In genomic region chr11:7115775-7116174, GRCh38 we compare ENCODE assay signal across 21 cellular contexts. TPM values are rescaled to one million over a fixed set of nuclear protein-coding genes. Genes with fewer than 3 reads are reported as not detected.
DNase-seq lines count a peak whose midpoint lies in the region; ATAC-seq and TF ChIP-seq lines count a peak whose summit lies in the region.
"Had no signal": no experiment of that assay in that cellular context is flagged by ENCODE, and none has a peak within 500 bp of the region (broad histone marks: within the 10 kb centered on the region; RNA-seq: fewer than 3 reads in every experiment).

No MANE protein-coding gene starts in this region.

- H3K36me3 ChIP-seq in CD8-positive, alpha-beta memory T cell (ENCODE audit: insufficient read depth, low read length) = no peaks in the 10 kb centered on the region
- H3K36me3 ChIP-seq: SJSA1 had no signal

- H3K9me3 Mint-ChIP-seq in CD8-positive, alpha-beta memory T cell = no peaks in the 10 kb centered on the region
- H3K9me3 Mint-ChIP-seq: CD4-positive, CD25-positive, alpha-beta regulatory T cell; HFFc6 had no signal

- TF ChIP-seq CTCF in fibroblast of mammary gland (conservative IDR thresholded peaks at IDR 0.05; ENCODE audit: control insufficient read depth, insufficient read depth, low read depth, low read length) = no peak

- H3K4me1 Mint-ChIP-seq in CD8-positive, alpha-beta memory T cell = no peaks in the 10 kb centered on the region
- H3K4me1 Mint-ChIP-seq: CD4-positive, CD25-positive, alpha-beta regulatory T cell had no signal

- H3K9me3 ChIP-seq in CD8-positive, alpha-beta memory T cell (ENCODE audit: low read length) = no peaks in the 10 kb centered on the region
- H3K9me3 ChIP-seq: SJSA1 had no signal

- H3K4me3 Mint-ChIP-seq in CD8-positive, alpha-beta memory T cell = no peak overlapping the region
- H3K4me3 Mint-ChIP-seq: CD4-positive, CD25-positive, alpha-beta regulatory T cell; HFFc6 had no signal

- no peaks in the 10 kb centered on the region for H3K27me3 ChIP-seq in CD8-positive, alpha-beta memory T cell (ENCODE audit: insufficient read depth, low read length, poor library complexity, severe bottlenecking)
- H3K27me3 ChIP-seq: SJSA1 had no signal

- H3K36me3 Mint-ChIP-seq in CD8-positive, alpha-beta memory T cell = no peaks in the 10 kb centered on the region
- H3K36me3 Mint-ChIP-seq: CD4-positive, CD25-positive, alpha-beta regulatory T cell had no signal

- no peak overlapping the region for H3K27ac ChIP-seq in CD8-positive, alpha-beta memory T cell (ENCODE audit: low read depth, low read length)
- H3K27ac ChIP-seq: SJSA1 had no signal

- no peak for ATAC-seq in HG03442 (IDR thresholded peaks at IDR 0.05; ENCODE audit: unreplicated experiment)
- ATAC-seq: GM12878 had no signal

- H3K27ac Mint-ChIP-seq in CD8-positive, alpha-beta memory T cell = no peak overlapping the region
- H3K27ac Mint-ChIP-seq: CD4-positive, CD25-positive, alpha-beta regulatory T cell; HFFc6 had no signal

- CTCF ChIA-PET in CD8-positive, alpha-beta memory T cell (lab: Charles Lee) = no interaction called here

- POLR2A ChIA-PET in CD8-positive, alpha-beta memory T cell (lab: Charles Lee) = no interaction called here

- H3K27me3 Mint-ChIP-seq in CD8-positive, alpha-beta memory T cell = peaks cover 6 to 34% of the 10 kb centered on the region in 2 donors

- H3K4me3 ChIP-seq in fibroblast of mammary gland (ENCODE audit: control insufficient read depth, low read depth, low read length) = no peak overlapping the region
- H3K4me3 ChIP-seq in CD8-positive, alpha-beta memory T cell (ENCODE audit: low read length) = no peak overlapping the region
- H3K4me3 ChIP-seq: GM12878, SJSA1 had no signal

- DNase-seq in HS-27A (ENCODE audit: low read depth) (peak; percentile 8), SW480 (ENCODE audit: low spot score) (peak; percentile 21), fibroblast of mammary gland (ENCODE audit: low read depth) (peak; percentile 38), SIG-M5 (lab: John Stamatoyannopoulos, UW) (no peak), DMS153 treated with DMSO at 0.1 percent for 48 hours (lab: John Stamatoyannopoulos, UW; ENCODE audit: unreplicated experiment) (no peak)
- no peak for DNase-seq in CD8-positive, alpha-beta memory T cell
- DNase-seq: CD4-positive, CD25-positive, alpha-beta regulatory T cell; DMS79; H7; HFFc6; KG1; NCI-H1105; NCI-H146; NCI-H2029; NCI-H226; NCI-H524 had no signal

- H3K4me1 ChIP-seq in CD8-positive, alpha-beta memory T cell (ENCODE audit: insufficient read depth, low read length) = no peaks in the 10 kb centered on the region
- H3K4me1 ChIP-seq: SJSA1 had no signal

RNA-seq across cellular contexts. Expression of gene RBMXL2, which starts 27.0 kb away (rescaled TPM):
- not detected for total RNA-seq in CD8-positive, alpha-beta memory T cell
- polyA plus RNA-seq in CD8-positive, alpha-beta memory T cell = not detected
- total RNA-seq: A673; CD4-positive, CD25-positive, alpha-beta regulatory T cell; GM12878; H7; HFFc6; SJSA1 had no signal
- polyA plus RNA-seq: BJ; CD4-positive, CD25-positive, alpha-beta regulatory T cell; GM12878 had no signal

Comparison
In these comparisons a context has a peak if more than half of its experiments do, and no peak if none do; other contexts are left out.
1. DNase-seq: peak in HS-27A (single experiment), SW480 (single experiment) and fibroblast of mammary gland (single experiment); none in SIG-M5 (single experiment), CD8-positive, alpha-beta memory T cell (0 of 5) and DMS153 treated with DMSO at 0.1 percent for 48 hours (single experiment).